Comparison of ENCODE assay signal across 21 cellular contexts in the genomic region with DNA sequence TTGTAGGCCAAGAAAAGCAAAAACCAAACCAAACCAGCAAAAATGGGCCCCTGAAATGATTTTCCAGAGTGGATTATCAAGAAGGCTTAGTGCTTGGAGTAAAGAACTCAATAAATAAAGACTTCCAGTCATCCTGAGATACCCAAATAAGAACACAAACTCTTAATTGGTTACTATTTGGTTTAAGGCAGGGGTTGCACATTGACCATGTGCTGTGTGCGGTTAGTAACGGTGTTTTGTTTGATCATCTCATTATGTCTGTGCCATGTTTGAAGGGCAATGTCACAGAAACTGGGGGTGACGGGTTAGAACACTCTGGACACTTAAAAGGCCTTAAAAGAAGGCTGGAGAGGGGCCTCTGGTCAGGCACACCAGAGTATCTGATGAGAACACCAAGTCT. TPM values are rescaled to one million over a fixed set of nuclear protein-coding genes. Genes with fewer than 3 reads are reported as not detected.
DNase-seq lines count a peak whose midpoint lies in the region; ATAC-seq and TF ChIP-seq lines count a peak whose summit lies in the region.
"Had no signal": no experiment of that assay in that cellular context is flagged by ENCODE, and none has a peak within 500 bp of the region (broad histone marks: within the 10 kb centered on the region; RNA-seq: fewer than 3 reads in every experiment).

No MANE protein-coding gene starts in this region.

- no peak overlapping the region for H3K4me3 ChIP-seq in RWPE2 (ENCODE audit: severe bottlenecking)
- no peak overlapping the region for H3K4me3 ChIP-seq in coronary artery
- no peak overlapping the region for H3K4me3 ChIP-seq in uterus
- H3K4me3 ChIP-seq: cardiac muscle cell, dorsolateral prefrontal cortex, GM12878, left lung had no signal

- TF ChIP-seq CTCF in RWPE2 (IDR thresholded peaks at IDR 0.05; ENCODE audit: poor library complexity, severe bottlenecking) (no peak), coronary artery (IDR thresholded peaks at IDR 0.05) (no peak), osteocyte (IDR thresholded peaks at IDR 0.05) (no peak), uterus (IDR thresholded peaks at IDR 0.05) (no peak)

- intact Hi-C loops in uterus (cut with DNase I; ENCODE audit: low total_unique reads), result no loop called here

- H3K27me3 Mint-ChIP-seq in osteocyte (ENCODE audit: unreplicated experiment), result peaks cover 4% of the 10 kb centered on the region
- H3K27me3 Mint-ChIP-seq: activated naive CD8-positive, alpha-beta T cell treated with anti-CD3 and anti-CD28 coated beads, Interleukin-2, amount 50 U/mL, for 24 hours had no signal

- no peaks in the 10 kb centered on the region for H3K36me3 Mint-ChIP-seq in osteocyte (ENCODE audit: unreplicated experiment)

- TF ChIP-seq POLR2A in uterus (IDR thresholded peaks at IDR 0.05), result no peak

- H3K27me3 ChIP-seq in RWPE2 (ENCODE audit: insufficient read depth, poor library complexity, severe bottlenecking) (no peaks in the 10 kb centered on the region), uterus (no peaks in the 10 kb centered on the region)
- H3K27me3 ChIP-seq: dorsolateral prefrontal cortex, left lung had no signal

- no peak for DNase-seq in RWPE2 (ENCODE audit: low spot score)
- DNase-seq in coronary artery (ENCODE audit: low spot score), result no peak
- no peak for DNase-seq in osteocyte (ENCODE audit: extremely low spot score, unreplicated experiment)
- no peak for DNase-seq in uterus
- DNase-seq in CD1c-positive myeloid dendritic cell (ENCODE audit: extremely low spot score), result no peak
- DNase-seq in NCI-H526 treated with DMSO at 0.1 percent for 48 hours (lab: John Stamatoyannopoulos, UW), result no peak
- DNase-seq: activated CD4-positive, alpha-beta T cell treated with anti-CD3 and anti-CD28 coated beads, Interleukin-2, amount 10 ng/mL, durations not matched to agents 24 days and 14 days; activated CD8-positive, alpha-beta memory T cell treated with anti-CD3 and anti-CD28 coated beads, Interleukin-2, amount 50 U/mL, for 4 hours; activated naive CD8-positive, alpha-beta T cell treated with anti-CD3 and anti-CD28 coated beads, Interleukin-2, amount 50 U/mL, for 24 hours; DMS53; dorsolateral prefrontal cortex; KG1; left lung; NCI-H187 treated with DMSO at 0.1 percent for 48 hours; NCI-H226; NCI-H82; retina; SHP77 treated with DMSO at 0.1 percent for 48 hours had no signal

- H3K27ac ChIP-seq in RWPE2 (ENCODE audit: poor library complexity, severe bottlenecking), result peak overlapping the region; percentile 100
- peak overlapping the region; percentile 78 to 89 for H3K27ac ChIP-seq in coronary artery
- peak overlapping the region; percentile 77 to 82 for H3K27ac ChIP-seq in uterus
- H3K27ac ChIP-seq: cardiac muscle cell, left lung had no signal

- ATAC-seq in RWPE2 (ENCODE audit: low read depth), result no peak
- ATAC-seq in GM21737 (IDR thresholded peaks at IDR 0.05; ENCODE audit: unreplicated experiment), result no peak
- ATAC-seq: activated naive CD8-positive, alpha-beta T cell treated with anti-CD3 and anti-CD28 coated beads, Interleukin-2, amount 50 U/mL, for 24 hours; GM12878; left lung had no signal

- H3K27ac Mint-ChIP-seq in osteocyte (ENCODE audit: unreplicated experiment), result peak overlapping the region; percentile 32
- H3K27ac Mint-ChIP-seq: activated CD4-positive, alpha-beta T cell treated with anti-CD3 and anti-CD28 coated beads, Interleukin-2, amount 10 ng/mL, durations not matched to agents 24 days and 14 days; activated naive CD8-positive, alpha-beta T cell treated with anti-CD3 and anti-CD28 coated beads, Interleukin-2, amount 50 U/mL, for 24 hours had no signal

- H3K9me3 Mint-ChIP-seq in osteocyte (ENCODE audit: unreplicated experiment), result no peaks in the 10 kb centered on the region
- H3K9me3 Mint-ChIP-seq: activated CD4-positive, alpha-beta T cell treated with anti-CD3 and anti-CD28 coated beads, Interleukin-2, amount 10 ng/mL, durations not matched to agents 24 days and 14 days; activated naive CD8-positive, alpha-beta T cell treated with anti-CD3 and anti-CD28 coated beads, Interleukin-2, amount 50 U/mL, for 24 hours had no signal

- H3K4me1 ChIP-seq in RWPE2 (ENCODE audit: insufficient read depth, poor library complexity, severe bottlenecking), result peaks cover 54% of the 10 kb centered on the region
- peaks cover 0 to 4% of the 10 kb centered on the region in 2 donors for H3K4me1 ChIP-seq in uterus
- H3K4me1 ChIP-seq: left lung had no signal

- peaks cover 24% of the 10 kb centered on the region for H3K4me1 Mint-ChIP-seq in osteocyte (ENCODE audit: unreplicated experiment)
- H3K4me1 Mint-ChIP-seq: activated CD4-positive, alpha-beta T cell treated with anti-CD3 and anti-CD28 coated beads, Interleukin-2, amount 10 ng/mL, durations not matched to agents 24 days and 14 days; activated naive CD8-positive, alpha-beta T cell treated with anti-CD3 and anti-CD28 coated beads, Interleukin-2, amount 50 U/mL, for 24 hours had no signal

- H3K36me3 ChIP-seq in RWPE2 (ENCODE audit: low read depth), result no peaks in the 10 kb centered on the region
- H3K36me3 ChIP-seq in uterus, result no peaks in the 10 kb centered on the region
- H3K36me3 ChIP-seq: cardiac muscle cell, left lung had no signal

- H3K9me3 ChIP-seq in RWPE2 (ENCODE audit: severe bottlenecking), result no peaks in the 10 kb centered on the region
- no peaks in the 10 kb centered on the region for H3K9me3 ChIP-seq in uterus
- H3K9me3 ChIP-seq: left lung had no signal

- H3K4me3 Mint-ChIP-seq in osteocyte (ENCODE audit: unreplicated experiment), result no peak overlapping the region
- H3K4me3 Mint-ChIP-seq: activated CD4-positive, alpha-beta T cell treated with anti-CD3 and anti-CD28 coated beads, Interleukin-2, amount 10 ng/mL, durations not matched to agents 24 days and 14 days; activated naive CD8-positive, alpha-beta T cell treated with anti-CD3 and anti-CD28 coated beads, Interleukin-2, amount 50 U/mL, for 24 hours had no signal

RNA-seq across cellular contexts. Expression of gene MICAL3, which starts 9.7 kb away (rescaled TPM):
- total RNA-seq in osteocyte, result 44.2 and 47.9 TPM in 2 replicates
- total RNA-seq in uterus, result 100 to 1,000 TPM in 1 of 4 donors, 10 to 100 TPM in 3; 13.5 to 167 (median 47.2) TPM

RNA-seq across cellular contexts. Expression of gene PEX26, which starts 43.7 kb away (rescaled TPM):
- total RNA-seq in osteocyte, result 43.3 and 43.5 TPM in 2 replicates
- 10 to 100 TPM; 28.2 to 36.1 (median 31.2) TPM for total RNA-seq in uterus
